23 cellular contexts compared by ENCODE assay signal in genomic region chr16:10989494-10989893, GRCh38. TPM values are rescaled to one million over a fixed set of nuclear protein-coding genes. Genes with fewer than 3 reads are reported as not detected.
DNase-seq lines count a peak whose midpoint lies in the region; ATAC-seq and TF ChIP-seq lines count a peak whose summit lies in the region.
"Had no signal": no experiment of that assay in that cellular context is flagged by ENCODE, and none has a peak within 500 bp of the region (broad histone marks: within the 10 kb centered on the region; RNA-seq: fewer than 3 reads in every experiment).

No MANE protein-coding gene starts in this region.

- H3K9me3 ChIP-seq in T-helper 17 cell (ENCODE audit: control insufficient read depth, low read length, poor library complexity, severe bottlenecking): no peaks in the 10 kb centered on the region
- H3K9me3 ChIP-seq: SJSA1, stomach, transverse colon had no signal

- H3K36me3 Mint-ChIP-seq in activated naive CD4-positive, alpha-beta T cell treated with anti-CD3 and anti-CD28 coated beads, Interleukin-2, amount 50 U/mL, for 72 hours: peaks cover 15 to 31% of the 10 kb centered on the region in 2 donors
- H3K36me3 Mint-ChIP-seq in T-helper 17 cell (ENCODE audit: low read depth): peaks cover 5% of the 10 kb centered on the region
- peaks cover 36% of the 10 kb centered on the region for H3K36me3 Mint-ChIP-seq in activated naive CD8-positive, alpha-beta T cell treated with anti-CD3 and anti-CD28 coated beads for 36 hours
- H3K36me3 Mint-ChIP-seq in stimulated activated effector memory CD8-positive, alpha-beta T cell treated with anti-CD3 and anti-CD28 coated beads, Interleukin-12 subunit alpha, Interleukin-12 subunit beta, amount 100 ng/mL, for 72 hours: peaks cover 64% of the 10 kb centered on the region

- peaks cover 42% of the 10 kb centered on the region for H3K4me1 Mint-ChIP-seq in T-helper 17 cell
- peaks cover 52% of the 10 kb centered on the region for H3K4me1 Mint-ChIP-seq in activated naive CD8-positive, alpha-beta T cell treated with anti-CD3 and anti-CD28 coated beads for 36 hours
- H3K4me1 Mint-ChIP-seq in stimulated activated effector memory CD8-positive, alpha-beta T cell treated with anti-CD3 and anti-CD28 coated beads, Interleukin-12 subunit alpha, Interleukin-12 subunit beta, amount 100 ng/mL, for 72 hours: peaks cover 76% of the 10 kb centered on the region

- H3K27me3 ChIP-seq in foreskin keratinocyte: no peaks in the 10 kb centered on the region
- H3K27me3 ChIP-seq: SJSA1, stomach, transverse colon had no signal

- DNase-seq in activated naive CD4-positive, alpha-beta T cell treated with anti-CD3 and anti-CD28 coated beads, Interleukin-2, amount 50 U/mL, for 72 hours (ENCODE audit: low spot score in 2 of 2): no peak
- DNase-seq in activated naive CD4-positive, alpha-beta T cell treated with Interleukin-2 at 50 U/mL for 16 hours: no peak
- no peak for DNase-seq in T-helper 17 cell
- no peak for DNase-seq in activated naive CD8-positive, alpha-beta T cell treated with anti-CD3 and anti-CD28 coated beads for 36 hours
- DNase-seq in stimulated activated effector memory CD8-positive, alpha-beta T cell treated with anti-CD3 and anti-CD28 coated beads, Interleukin-12 subunit alpha, Interleukin-12 subunit beta, amount 100 ng/mL, for 72 hours (ENCODE audit: low spot score in 2 of 2): no peak
- no peak for DNase-seq in NCI-H82 treated with DMSO at 0.1 percent for 48 hours (lab: John Stamatoyannopoulos, UW; ENCODE audit: unreplicated experiment)
- no peak for DNase-seq in foreskin keratinocyte
- DNase-seq: activated CD8-positive, alpha-beta memory T cell treated with anti-CD3 and anti-CD28 coated beads for 24 hours; amygdala; CD4-positive, alpha-beta T cell; HCEC 1CT; midbrain; NCI-H187 treated with DMSO at 0.1 percent for 48 hours; NCI-H526 treated with DMSO at 0.1 percent for 48 hours; right cardiac atrium; stimulated activated CD4-positive, alpha-beta T cell treated with anti-CD3 and anti-CD28 coated beads, Interleukin-4, amount 100 ng/mL, for 24 hours; stomach; T-helper 9 cell; transverse colon had no signal

- H3K4me3 Mint-ChIP-seq in T-helper 17 cell: peak overlapping the region; percentile 68
- no peak overlapping the region for H3K4me3 Mint-ChIP-seq in activated naive CD8-positive, alpha-beta T cell treated with anti-CD3 and anti-CD28 coated beads for 36 hours
- peak overlapping the region; percentile 46 for H3K4me3 Mint-ChIP-seq in stimulated activated effector memory CD8-positive, alpha-beta T cell treated with anti-CD3 and anti-CD28 coated beads, Interleukin-12 subunit alpha, Interleukin-12 subunit beta, amount 100 ng/mL, for 72 hours
- H3K4me3 Mint-ChIP-seq: dendritic cell treated with granulocyte-macrophage colony-stimulating factor and Interleukin-4, amounts not matched to agents 40 ng/mL and 50 ng/mL, for 4 days had no signal

- no peak for TF ChIP-seq CTCF in foreskin keratinocyte (conservative IDR thresholded peaks at IDR 0.05)

- peak overlapping the region; percentile 86 to 97 for H3K27ac Mint-ChIP-seq in activated naive CD4-positive, alpha-beta T cell treated with anti-CD3 and anti-CD28 coated beads, Interleukin-2, amount 50 U/mL, for 72 hours
- H3K27ac Mint-ChIP-seq in T-helper 17 cell: peak overlapping the region; percentile 84
- peak overlapping the region; percentile 78 for H3K27ac Mint-ChIP-seq in activated naive CD8-positive, alpha-beta T cell treated with anti-CD3 and anti-CD28 coated beads for 36 hours
- H3K27ac Mint-ChIP-seq in stimulated activated effector memory CD8-positive, alpha-beta T cell treated with anti-CD3 and anti-CD28 coated beads, Interleukin-12 subunit alpha, Interleukin-12 subunit beta, amount 100 ng/mL, for 72 hours: peak overlapping the region; percentile 75
- H3K27ac Mint-ChIP-seq: CD4-positive, alpha-beta T cell had no signal

- H3K27me3 Mint-ChIP-seq in T-helper 17 cell: no peaks in the 10 kb centered on the region
- H3K27me3 Mint-ChIP-seq in activated naive CD8-positive, alpha-beta T cell treated with anti-CD3 and anti-CD28 coated beads for 36 hours: no peaks in the 10 kb centered on the region
- H3K27me3 Mint-ChIP-seq: CD4-positive, alpha-beta T cell; dendritic cell treated with granulocyte-macrophage colony-stimulating factor and Interleukin-4, amounts not matched to agents 40 ng/mL and 50 ng/mL, for 4 days had no signal

- H3K27ac ChIP-seq in foreskin keratinocyte: no peak overlapping the region
- H3K27ac ChIP-seq: HL-60, parathyroid adenoma, SJSA1, stomach, transverse colon had no signal

- no peaks in the 10 kb centered on the region for H3K9me3 Mint-ChIP-seq in activated naive CD4-positive, alpha-beta T cell treated with anti-CD3 and anti-CD28 coated beads, Interleukin-2, amount 50 U/mL, for 72 hours
- H3K9me3 Mint-ChIP-seq in activated naive CD8-positive, alpha-beta T cell treated with anti-CD3 and anti-CD28 coated beads for 36 hours: no peaks in the 10 kb centered on the region
- H3K9me3 Mint-ChIP-seq in stimulated activated effector memory CD8-positive, alpha-beta T cell treated with anti-CD3 and anti-CD28 coated beads, Interleukin-12 subunit alpha, Interleukin-12 subunit beta, amount 100 ng/mL, for 72 hours: no peaks in the 10 kb centered on the region
- H3K9me3 Mint-ChIP-seq: CD4-positive, alpha-beta T cell; dendritic cell treated with granulocyte-macrophage colony-stimulating factor and Interleukin-4, amounts not matched to agents 40 ng/mL and 50 ng/mL, for 4 days had no signal

- H3K4me1 ChIP-seq in foreskin keratinocyte: peaks cover 17% of the 10 kb centered on the region
- H3K4me1 ChIP-seq: parathyroid adenoma had no signal

- no peak for ATAC-seq in activated naive CD4-positive, alpha-beta T cell treated with anti-CD3 and anti-CD28 coated beads, Interleukin-2, amount 50 U/mL, for 72 hours
- ATAC-seq in T-helper 17 cell (no peak), foreskin keratinocyte (no peak)
- ATAC-seq in stimulated activated effector memory CD8-positive, alpha-beta T cell treated with anti-CD3 and anti-CD28 coated beads, Interleukin-12 subunit alpha, Interleukin-12 subunit beta, amount 100 ng/mL, for 72 hours: no peak
- ATAC-seq: right cardiac atrium had no signal

RNA-seq across cellular contexts. Expression of gene CLEC16A, which starts 45.1 kb away (rescaled TPM):
- 10 to 100 TPM; 28.0 to 33.2 TPM for total RNA-seq in activated naive CD4-positive, alpha-beta T cell treated with anti-CD3 and anti-CD28 coated beads, Interleukin-2, amount 50 U/mL, for 72 hours
- 10 to 100 TPM; 31.1 to 32.0 TPM for total RNA-seq in T-helper 17 cell
- total RNA-seq in activated naive CD8-positive, alpha-beta T cell treated with anti-CD3 and anti-CD28 coated beads for 36 hours: 10 to 100 TPM; 20.4 to 21.3 TPM
- total RNA-seq in foreskin keratinocyte: 21.0 and 22.0 TPM in 2 replicates
- 11.4 and 12.0 TPM in 2 replicates for polyA plus RNA-seq in foreskin keratinocyte

RNA-seq across cellular contexts. Expression of gene DEXI, which starts 47.2 kb away (rescaled TPM):
- total RNA-seq in activated naive CD4-positive, alpha-beta T cell treated with anti-CD3 and anti-CD28 coated beads, Interleukin-2, amount 50 U/mL, for 72 hours: 10 to 100 TPM; 17.1 to 30.2 TPM
- total RNA-seq in T-helper 17 cell (10 to 100 TPM; 14.2 to 15.1 TPM), foreskin keratinocyte (42.8 and 45.1 TPM in 2 replicates)
- 10 to 100 TPM; 25.5 to 26.2 TPM for total RNA-seq in activated naive CD8-positive, alpha-beta T cell treated with anti-CD3 and anti-CD28 coated beads for 36 hours
- 40.4 and 43.1 TPM in 2 replicates for polyA plus RNA-seq in foreskin keratinocyte
